In the genomic region with DNA sequence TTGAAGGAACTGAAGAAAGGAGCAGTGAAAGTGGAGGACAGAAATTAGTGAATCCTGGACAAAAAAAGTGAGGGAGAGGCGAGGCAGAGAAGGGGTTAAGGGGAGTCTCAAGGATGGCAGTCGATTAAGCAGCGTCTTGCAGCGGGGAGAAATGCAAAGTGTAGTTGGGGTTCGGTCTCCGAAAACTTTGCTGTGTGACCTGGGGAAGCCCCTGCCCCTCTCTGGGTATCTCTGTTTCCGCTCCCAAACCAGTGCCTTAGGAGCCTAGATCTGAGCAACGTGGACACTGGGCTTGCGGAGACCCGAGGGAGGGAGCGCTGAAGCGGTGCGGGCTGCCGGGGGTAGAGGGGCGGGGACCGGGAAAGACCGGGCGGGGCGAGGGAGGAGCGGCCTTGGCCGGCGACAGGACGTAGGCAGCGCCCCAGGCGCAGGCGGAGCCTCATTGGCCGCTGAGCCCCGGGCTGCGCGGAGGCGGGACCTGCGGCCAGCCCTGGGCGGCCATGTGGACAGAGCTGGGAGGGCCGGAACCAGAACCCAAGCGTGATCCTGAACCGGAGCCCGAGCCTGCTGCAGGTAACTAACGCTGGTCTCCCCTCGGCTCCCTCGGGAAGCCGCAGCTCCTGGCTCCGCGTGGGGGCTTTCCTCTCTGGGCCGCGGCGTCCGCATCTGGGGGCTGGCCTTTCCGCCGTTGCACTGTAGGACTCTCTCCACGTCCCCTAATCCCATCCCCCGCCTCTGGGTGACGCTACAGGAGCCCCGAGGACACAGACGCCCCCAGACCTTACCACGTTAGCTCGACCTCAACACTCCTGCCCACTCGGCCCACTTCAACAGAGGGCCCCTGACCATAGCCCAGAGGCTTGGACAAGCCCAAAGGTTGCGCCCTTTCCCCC, we compare ENCODE assay signal across 8 cellular contexts. TPM values are rescaled to one million over a fixed set of nuclear protein-coding genes. Genes with fewer than 3 reads are reported as not detected.
DNase-seq lines count a peak whose midpoint lies in the region; ATAC-seq and TF ChIP-seq lines count a peak whose summit lies in the region.

Gene ALDH1B1, plus strand, starts transcription at position 468 of the 893 bp plus-strand sequence. CDS start 3,047 bp downstream, outside the sequence.

- CTCF ChIA-PET in AG04450 (lab: Charles Lee) = interaction anchor here (1.2 to 1.4 kb wide), 2 partner anchors 10 to 304 kb away, joined by 3 to 5 read pairs; no protein-coding TSS in a partner anchor

- peak within 1 kb of the TSS; percentile 90 for H3K4me3 ChIP-seq in AG04450 (ENCODE audit: low read depth, low read length)
- peak within 1 kb of the TSS; percentile 71 for H3K4me3 ChIP-seq in kidney epithelial cell (ENCODE audit: low read depth, low read length)

- no peaks in the 10 kb centered on the region for H3K36me3 ChIP-seq in kidney epithelial cell (ENCODE audit: control insufficient read depth, insufficient read depth, low read length)

- peak within 1 kb of the TSS; percentile 65 for H3K27ac ChIP-seq in AG04450 (ENCODE audit: low read depth, low read length)

- H3K9me3 ChIP-seq in AG04450 (ENCODE audit: control insufficient read depth, insufficient read depth, low read length) = peaks cover 4% of the 10 kb centered on the region; the same call in 1 of the 2 replicates

- TF ChIP-seq CTCF in AG04450 (IDR thresholded peaks at IDR 0.05; ENCODE audit: low read depth, low read length) (0 out of 2 replicates have a peak, but pooled peaks have one; percentile 8), kidney epithelial cell (IDR thresholded peaks at IDR 0.05; ENCODE audit: insufficient read depth, low read length, poor library complexity, severe bottlenecking) (no peak)

- no peaks in the 10 kb centered on the region for H3K27me3 ChIP-seq in AG04450 (ENCODE audit: control insufficient read depth, insufficient read depth, low read length)
- no peaks in the 10 kb centered on the region for H3K27me3 ChIP-seq in kidney epithelial cell (ENCODE audit: control insufficient read depth, insufficient read depth, low read length)

- ATAC-seq in GM18519 (IDR thresholded peaks at IDR 0.05; ENCODE audit: low FRiP score, unreplicated experiment) (peak; percentile 93), HG03039 (IDR thresholded peaks at IDR 0.05; ENCODE audit: unreplicated experiment) (peak; percentile 99)

- POLR2A ChIA-PET in AG04450 (lab: Yijun Ruan, JAX) = interaction anchor here (0.9 to 1.3 kb wide), 3 partner anchors 9 to 20 kb away, joined by 3 to 6 read pairs (median 4); no protein-coding TSS in a partner anchor

- DNase-seq in AG04450 (ENCODE audit: low read depth, low spot score) (peak; percentile 58), NCI-H2196 treated with DMSO at 0.1 percent for 48 hours (lab: John Stamatoyannopoulos, UW; ENCODE audit: unreplicated experiment) (peak; percentile 84), cerebellar cortex (ENCODE audit: low spot score) (peak; percentile 77), kidney epithelial cell (ENCODE audit: low read depth) (peak; percentile 65)
- peak in 3 of 4 experiments; percentile 22 to 32 (median 30) for DNase-seq in activated CD4-positive, CD25-positive, alpha-beta regulatory T cell (lab: John Stamatoyannopoulos, UW)
- peak; percentile 16 to 68 (median 52) for DNase-seq in stimulated activated CD4-positive, alpha-beta T cell treated with anti-CD3 and anti-CD28 coated beads, Interleukin-1b, Interleukin-23, amount 100 ng/mL, for 24 hours (ENCODE audit: low read depth in 4 of 4, low spot score in 1 of 4)

RNA-seq across cellular contexts. Expression of gene ALDH1B1, which starts in this region (rescaled TPM):
- 47.0 and 51.7 TPM in 2 replicates for polyA plus RNA-seq in AG04450 (2011; rRNA removed)
- polyA minus RNA-seq in AG04450 (2011; rRNA and poly(A)+ RNA removed) = 57.6 and 72.0 TPM in 2 replicates
- total RNA-seq in kidney epithelial cell = 87.2 and 93.9 TPM in 2 replicates

Comparison
In these comparisons a context has a peak if more than half of its experiments do, and no peak if none do; other contexts are left out.
1. Peak in every context shown above with its lines: DNase-seq, ATAC-seq, H3K4me3 ChIP-seq and H3K27ac ChIP-seq.
2. DNase-seq: peak in every context shown above with its lines; median percentile 84 in NCI-H2196 treated with DMSO at 0.1 percent for 48 hours; 77 in cerebellar cortex; 65 in kidney epithelial cell; 58 in AG04450; 52 in stimulated activated CD4-positive, alpha-beta T cell treated with anti-CD3 and anti-CD28 coated beads, Interleukin-1b, Interleukin-23, amount 100 ng/mL, for 24 hours; 30 in activated CD4-positive, CD25-positive, alpha-beta regulatory T cell.